In genomic region chr14:100022772-100023451, GRCh38 we compare ENCODE assay signal across 11 cellular contexts. TPM values are rescaled to one million over a fixed set of nuclear protein-coding genes. Genes with fewer than 3 reads are reported as not detected.
DNase-seq lines count a peak whose midpoint lies in the region; FAIRE-seq and TF ChIP-seq lines count a peak whose summit lies in the region.
"Had no signal": no experiment of that assay in that cellular context is flagged by ENCODE, and none has a peak within 500 bp of the region (broad histone marks: within the 10 kb centered on the region; RNA-seq: fewer than 3 reads in every experiment).

No MANE protein-coding gene starts in this region.

- intact Hi-C loops in sigmoid colon (cut with DNase I) = no loop called here

- no peak for TF ChIP-seq CTCF in sigmoid colon (IDR thresholded peaks at IDR 0.05)

- H3K9me3 ChIP-seq in sigmoid colon = no peaks in the 10 kb centered on the region
- H3K9me3 ChIP-seq: upper lobe of left lung had no signal

- no peaks in the 10 kb centered on the region for H3K27me3 ChIP-seq in sigmoid colon
- H3K27me3 ChIP-seq: upper lobe of left lung had no signal

- 80 to 85% methylated on average over 12 of the region's 12 CpGs for WGBS in sigmoid colon, 2 donors

- H3K36me3 ChIP-seq in sigmoid colon = no peaks in the 10 kb centered on the region
- H3K36me3 ChIP-seq: upper lobe of left lung had no signal

- DNase-seq in GM12892 (ENCODE audit: insufficient read length) = no peak
- DNase-seq in NCI-H2227 (lab: John Stamatoyannopoulos, UW; ENCODE audit: unreplicated experiment) = peak; percentile 35
- peak; percentile 38 for DNase-seq in fibroblast of peridontal ligament (ENCODE audit: extremely low read depth)
- DNase-seq in sigmoid colon = peak; percentile 71
- no peak for DNase-seq in NCI-H748 (lab: John Stamatoyannopoulos, UW; ENCODE audit: unreplicated experiment)
- DNase-seq in amygdala (lab: John Stamatoyannopoulos, UW) = no peak
- no peak for DNase-seq in HUDEP-2 (lab: John Stamatoyannopoulos, UW; ENCODE audit: unreplicated experiment in 76 of 76)
- DNase-seq: activated CD4-positive, alpha-beta T cell treated with anti-CD3 and anti-CD28 coated beads for 36 hours; activated naive CD4-positive, alpha-beta T cell treated with anti-CD3 and anti-CD28 coated beads for 36 hours; upper lobe of left lung had no signal

- H3K4me1 ChIP-seq in sigmoid colon = peaks cover 0 to 50% (median 23%) of the 10 kb centered on the region in 4 donors

- H3K4me3 ChIP-seq in sigmoid colon = no peak overlapping the region
- H3K4me3 ChIP-seq: upper lobe of left lung had no signal

- TF ChIP-seq EP300 in sigmoid colon (IDR thresholded peaks at IDR 0.05) = no peak

- TF ChIP-seq POLR2A in GM12892 (IDR thresholded peaks at IDR 0.05; ENCODE audit: low read depth, low read length) = no peak
- TF ChIP-seq POLR2A in sigmoid colon (IDR thresholded peaks at IDR 0.05) = no peak

- H3K27ac ChIP-seq in sigmoid colon = peak overlapping the region in 1 of 4 donors; percentile 46
- H3K27ac ChIP-seq: HL-60 had no signal

- peak; percentile 60 for FAIRE-seq in GM12892 (lab: Jason Lieb, UNC)

RNA-seq across cellular contexts. Expression of gene EVL, which starts 42.3 kb away (rescaled TPM):
- polyA plus RNA-seq in GM12892 (2012; ENCODE audit: missing spikeins) = 149 TPM
- total RNA-seq in sigmoid colon = 10 to 100 TPM; 26.4 to 56.2 (median 38.5) TPM
- polyA plus RNA-seq in sigmoid colon = 100 to 1,000 TPM in 1 of 3 donors, 1 to 10 TPM in 2; 6.5 to 100 (median 8.4) TPM

Comparison
In these comparisons a context has a peak if more than half of its experiments do, and no peak if none do; other contexts are left out.
1. DNase-seq: peak in NCI-H2227 (single experiment), fibroblast of peridontal ligament (single experiment) and sigmoid colon (single experiment); none in GM12892 (single experiment), NCI-H748 (single experiment), amygdala (0 of 56) and HUDEP-2 (0 of 76).